In genomic region chr20:41366546-41367392, GRCh38 we compare ENCODE assay signal across 10 cellular contexts. TPM values are rescaled to one million over a fixed set of nuclear protein-coding genes. Genes with fewer than 3 reads are reported as not detected.
DNase-seq lines count a peak whose midpoint lies in the region; ATAC-seq lines count a peak whose summit lies in the region.
"Had no signal": no experiment of that assay in that cellular context is flagged by ENCODE, and none has a peak within 500 bp of the region (broad histone marks: within the 10 kb centered on the region; RNA-seq: fewer than 3 reads in every experiment).

TSS of gene EMILIN3 (minus strand) at chr20:41366818. CDS start at chr20:41366634, 184 bp downstream.

- intact Hi-C loops in Right ventricle myocardium superior (cut with DNase I), result no loop called here
- intact Hi-C loops in sciatic nerve (cut with DNase I), result no loop called here

- ATAC-seq in Right ventricle myocardium superior (ENCODE audit: poor library complexity) (peak; percentile 57), sciatic nerve (peak; percentile 10), HG03159 (IDR thresholded peaks at IDR 0.05; ENCODE audit: unreplicated experiment) (no peak)

- peak; percentile 4 for DNase-seq in DMS79 treated with DMSO at 0.1 percent for 48 hours (lab: John Stamatoyannopoulos, UW)
- DNase-seq in DMS79 (lab: John Stamatoyannopoulos, UW), result no peak
- DNase-seq in NCI-H69 (lab: John Stamatoyannopoulos, UW), result peak; percentile 35
- DNase-seq in Right ventricle myocardium superior, result no peak
- DNase-seq in sciatic nerve (ENCODE audit: low spot score), result no peak
- no peak for DNase-seq in superior temporal gyrus (ENCODE audit: extremely low spot score)
- DNase-seq in NCI-H2029 treated with DMSO at 0.1 percent for 48 hours (lab: John Stamatoyannopoulos, UW), result no peak
- DNase-seq: cortex of kidney had no signal

RNA-seq across cellular contexts. Expression of gene EMILIN3, which starts in this region (rescaled TPM):
- 5.6 TPM for total RNA-seq in Right ventricle myocardium superior
- 9.9 TPM for total RNA-seq in sciatic nerve
- total RNA-seq: myocyte had no signal

Comparison
In these comparisons a context has a peak if more than half of its experiments do, and no peak if none do; other contexts are left out.
1. DNase-seq: peak in DMS79 treated with DMSO at 0.1 percent for 48 hours (single experiment) and NCI-H69 (single experiment); none in DMS79 (single experiment), Right ventricle myocardium superior (single experiment), sciatic nerve (single experiment), superior temporal gyrus (single experiment) and NCI-H2029 treated with DMSO at 0.1 percent for 48 hours (single experiment).